1 cellular context compared by ENCODE assay signal in the genomic region with DNA sequence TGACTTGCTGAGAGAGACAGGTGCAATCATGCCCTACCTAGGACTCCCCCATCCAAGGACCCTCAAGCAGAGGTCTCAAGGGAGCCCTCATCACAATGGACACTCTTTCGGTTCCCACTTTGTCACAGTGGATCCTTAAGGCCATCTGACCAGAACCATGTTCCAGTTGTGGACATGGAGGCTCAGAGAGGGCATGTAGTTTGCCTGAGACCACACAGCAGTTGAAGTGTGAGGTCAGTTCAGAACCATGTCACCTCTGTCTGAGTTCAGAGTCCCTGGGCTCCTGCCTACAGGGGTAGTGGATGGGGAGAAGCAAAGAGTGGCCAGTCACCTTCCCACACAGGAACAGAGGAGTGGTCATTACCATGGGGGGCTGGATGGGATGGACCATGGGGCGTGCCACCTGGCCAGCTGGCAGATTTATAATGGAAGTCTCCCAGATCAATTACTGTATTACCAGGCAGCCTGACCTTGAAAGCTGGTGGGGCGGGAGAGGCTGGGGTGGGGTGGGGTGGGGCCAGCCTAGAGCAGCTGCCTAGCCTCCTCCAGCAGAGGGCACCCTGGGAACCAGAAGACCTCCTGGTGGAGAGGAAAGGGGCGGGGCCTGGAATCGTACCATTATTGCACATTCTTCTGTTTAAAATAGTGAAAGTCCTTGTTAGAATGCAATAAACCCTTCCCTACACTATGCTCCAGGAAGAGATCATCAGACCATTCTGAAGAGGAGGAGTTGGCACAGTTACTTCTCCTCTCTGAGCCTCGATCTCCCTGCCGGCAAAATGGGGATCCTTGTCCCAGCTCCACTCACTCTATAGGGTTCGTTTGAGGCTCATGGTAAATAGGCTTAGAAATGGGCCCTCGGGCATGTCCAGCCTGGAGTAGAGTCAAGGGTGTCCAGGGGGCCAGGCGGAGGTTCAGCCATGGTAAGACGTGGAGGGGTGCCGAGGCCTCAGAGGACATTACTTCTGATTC.
TF ChIP-seq lines count a peak whose summit lies in the region.

No MANE protein-coding gene starts in this region.

TF ChIP-seq in GM12878, 131 proteins besides CTCF, POLR2A, EP300 and RAD21:
- TF ChIP-seq, protein P1, sequence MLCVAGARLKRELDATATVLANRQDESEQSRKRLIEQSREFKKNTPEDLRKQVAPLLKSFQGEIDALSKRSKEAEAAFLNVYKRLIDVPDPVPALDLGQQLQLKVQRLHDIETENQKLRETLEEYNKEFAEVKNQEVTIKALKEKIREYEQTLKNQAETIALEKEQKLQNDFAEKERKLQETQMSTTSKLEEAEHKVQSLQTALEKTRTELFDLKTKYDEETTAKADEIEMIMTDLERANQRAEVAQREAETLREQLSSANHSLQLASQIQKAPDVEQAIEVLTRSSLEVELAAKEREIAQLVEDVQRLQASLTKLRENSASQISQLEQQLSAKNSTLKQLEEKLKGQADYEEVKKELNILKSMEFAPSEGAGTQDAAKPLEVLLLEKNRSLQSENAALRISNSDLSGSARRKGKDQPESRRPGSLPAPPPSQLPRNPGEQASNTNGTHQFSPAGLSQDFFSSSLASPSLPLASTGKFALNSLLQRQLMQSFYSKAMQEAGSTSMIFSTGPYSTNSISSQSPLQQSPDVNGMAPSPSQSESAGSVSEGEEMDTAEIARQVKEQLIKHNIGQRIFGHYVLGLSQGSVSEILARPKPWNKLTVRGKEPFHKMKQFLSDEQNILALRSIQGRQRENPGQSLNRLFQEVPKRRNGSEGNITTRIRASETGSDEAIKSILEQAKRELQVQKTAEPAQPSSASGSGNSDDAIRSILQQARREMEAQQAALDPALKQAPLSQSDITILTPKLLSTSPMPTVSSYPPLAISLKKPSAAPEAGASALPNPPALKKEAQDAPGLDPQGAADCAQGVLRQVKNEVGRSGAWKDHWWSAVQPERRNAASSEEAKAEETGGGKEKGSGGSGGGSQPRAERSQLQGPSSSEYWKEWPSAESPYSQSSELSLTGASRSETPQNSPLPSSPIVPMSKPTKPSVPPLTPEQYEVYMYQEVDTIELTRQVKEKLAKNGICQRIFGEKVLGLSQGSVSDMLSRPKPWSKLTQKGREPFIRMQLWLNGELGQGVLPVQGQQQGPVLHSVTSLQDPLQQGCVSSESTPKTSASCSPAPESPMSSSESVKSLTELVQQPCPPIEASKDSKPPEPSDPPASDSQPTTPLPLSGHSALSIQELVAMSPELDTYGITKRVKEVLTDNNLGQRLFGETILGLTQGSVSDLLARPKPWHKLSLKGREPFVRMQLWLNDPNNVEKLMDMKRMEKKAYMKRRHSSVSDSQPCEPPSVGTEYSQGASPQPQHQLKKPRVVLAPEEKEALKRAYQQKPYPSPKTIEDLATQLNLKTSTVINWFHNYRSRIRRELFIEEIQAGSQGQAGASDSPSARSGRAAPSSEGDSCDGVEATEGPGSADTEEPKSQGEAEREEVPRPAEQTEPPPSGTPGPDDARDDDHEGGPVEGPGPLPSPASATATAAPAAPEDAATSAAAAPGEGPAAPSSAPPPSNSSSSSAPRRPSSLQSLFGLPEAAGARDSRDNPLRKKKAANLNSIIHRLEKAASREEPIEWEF (IDR thresholded peaks at IDR 0.05; ENCODE audit: insufficient replicate concordance, low read depth, low read length) = no peak
- TF ChIP-seq MTA2 (IDR thresholded peaks at IDR 0.05; ENCODE audit: low read depth) = no peak
- no peak for TF ChIP-seq MEF2A (IDR thresholded peaks at IDR 0.05; ENCODE audit: insufficient read depth, low read depth, low read length)
- no peak for TF ChIP-seq PAX8 (IDR thresholded peaks at IDR 0.05)
- TF ChIP-seq, protein P2, sequence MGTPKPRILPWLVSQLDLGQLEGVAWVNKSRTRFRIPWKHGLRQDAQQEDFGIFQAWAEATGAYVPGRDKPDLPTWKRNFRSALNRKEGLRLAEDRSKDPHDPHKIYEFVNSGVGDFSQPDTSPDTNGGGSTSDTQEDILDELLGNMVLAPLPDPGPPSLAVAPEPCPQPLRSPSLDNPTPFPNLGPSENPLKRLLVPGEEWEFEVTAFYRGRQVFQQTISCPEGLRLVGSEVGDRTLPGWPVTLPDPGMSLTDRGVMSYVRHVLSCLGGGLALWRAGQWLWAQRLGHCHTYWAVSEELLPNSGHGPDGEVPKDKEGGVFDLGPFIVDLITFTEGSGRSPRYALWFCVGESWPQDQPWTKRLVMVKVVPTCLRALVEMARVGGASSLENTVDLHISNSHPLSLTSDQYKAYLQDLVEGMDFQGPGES (IDR thresholded peaks at IDR 0.05) = no peak
- no peak for TF ChIP-seq SMARCA5 (IDR thresholded peaks at IDR 0.05)
- TF ChIP-seq CHD4 (IDR thresholded peaks at IDR 0.05) = no peak
- TF ChIP-seq, protein P3, sequence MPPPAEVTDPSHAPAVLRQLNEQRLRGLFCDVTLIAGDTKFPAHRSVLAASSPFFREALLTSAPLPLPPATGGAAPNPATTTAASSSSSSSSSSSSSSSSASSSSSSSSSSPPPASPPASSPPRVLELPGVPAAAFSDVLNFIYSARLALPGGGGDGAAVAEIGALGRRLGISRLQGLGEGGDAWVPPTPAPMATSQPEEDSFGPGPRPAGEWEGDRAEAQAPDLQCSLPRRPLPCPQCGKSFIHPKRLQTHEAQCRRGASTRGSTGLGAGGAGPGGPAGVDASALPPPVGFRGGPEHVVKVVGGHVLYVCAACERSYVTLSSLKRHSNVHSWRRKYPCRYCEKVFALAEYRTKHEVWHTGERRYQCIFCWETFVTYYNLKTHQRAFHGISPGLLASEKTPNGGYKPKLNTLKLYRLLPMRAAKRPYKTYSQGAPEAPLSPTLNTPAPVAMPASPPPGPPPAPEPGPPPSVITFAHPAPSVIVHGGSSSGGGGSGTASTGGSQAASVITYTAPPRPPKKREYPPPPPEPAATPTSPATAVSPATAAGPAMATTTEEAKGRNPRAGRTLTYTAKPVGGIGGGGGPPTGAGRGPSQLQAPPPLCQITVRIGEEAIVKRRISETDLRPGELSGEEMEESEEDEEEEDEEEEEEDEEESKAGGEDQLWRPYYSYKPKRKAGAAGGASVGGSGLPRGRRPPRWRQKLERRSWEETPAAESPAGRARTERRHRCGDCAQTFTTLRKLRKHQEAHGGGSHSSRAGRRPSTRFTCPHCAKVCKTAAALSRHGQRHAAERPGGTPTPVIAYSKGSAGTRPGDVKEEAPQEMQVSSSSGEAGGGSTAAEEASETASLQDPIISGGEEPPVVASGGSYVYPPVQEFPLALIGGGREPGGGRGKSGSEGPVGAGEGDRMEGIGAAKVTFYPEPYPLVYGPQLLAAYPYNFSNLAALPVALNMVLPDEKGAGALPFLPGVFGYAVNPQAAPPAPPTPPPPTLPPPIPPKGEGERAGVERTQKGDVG (CRISPR knock-in tag; IDR thresholded peaks at IDR 0.05) = no peak
- TF ChIP-seq ZNF274 (IDR thresholded peaks at IDR 0.05; ENCODE audit: insufficient read depth, insufficient read length) = no peak
- TF ChIP-seq, protein P4, sequence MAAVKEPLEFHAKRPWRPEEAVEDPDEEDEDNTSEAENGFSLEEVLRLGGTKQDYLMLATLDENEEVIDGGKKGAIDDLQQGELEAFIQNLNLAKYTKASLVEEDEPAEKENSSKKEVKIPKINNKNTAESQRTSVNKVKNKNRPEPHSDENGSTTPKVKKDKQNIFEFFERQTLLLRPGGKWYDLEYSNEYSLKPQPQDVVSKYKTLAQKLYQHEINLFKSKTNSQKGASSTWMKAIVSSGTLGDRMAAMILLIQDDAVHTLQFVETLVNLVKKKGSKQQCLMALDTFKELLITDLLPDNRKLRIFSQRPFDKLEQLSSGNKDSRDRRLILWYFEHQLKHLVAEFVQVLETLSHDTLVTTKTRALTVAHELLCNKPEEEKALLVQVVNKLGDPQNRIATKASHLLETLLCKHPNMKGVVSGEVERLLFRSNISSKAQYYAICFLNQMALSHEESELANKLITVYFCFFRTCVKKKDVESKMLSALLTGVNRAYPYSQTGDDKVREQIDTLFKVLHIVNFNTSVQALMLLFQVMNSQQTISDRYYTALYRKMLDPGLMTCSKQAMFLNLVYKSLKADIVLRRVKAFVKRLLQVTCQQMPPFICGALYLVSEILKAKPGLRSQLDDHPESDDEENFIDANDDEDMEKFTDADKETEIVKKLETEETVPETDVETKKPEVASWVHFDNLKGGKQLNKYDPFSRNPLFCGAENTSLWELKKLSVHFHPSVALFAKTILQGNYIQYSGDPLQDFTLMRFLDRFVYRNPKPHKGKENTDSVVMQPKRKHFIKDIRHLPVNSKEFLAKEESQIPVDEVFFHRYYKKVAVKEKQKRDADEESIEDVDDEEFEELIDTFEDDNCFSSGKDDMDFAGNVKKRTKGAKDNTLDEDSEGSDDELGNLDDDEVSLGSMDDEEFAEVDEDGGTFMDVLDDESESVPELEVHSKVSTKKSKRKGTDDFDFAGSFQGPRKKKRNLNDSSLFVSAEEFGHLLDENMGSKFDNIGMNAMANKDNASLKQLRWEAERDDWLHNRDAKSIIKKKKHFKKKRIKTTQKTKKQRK (IDR thresholded peaks at IDR 0.05; ENCODE audit: low read depth, low read length) = no peak
- no peak for TF ChIP-seq NFIC (IDR thresholded peaks at IDR 0.05; ENCODE audit: low read depth, low read length)
